1 cellular context compared by ENCODE assay signal in genomic region chr18:44826418-44827259, GRCh38.
TF ChIP-seq lines count a peak whose summit lies in the region.

No MANE protein-coding gene starts in this region.

TF ChIP-seq in SK-N-SH, 30 proteins besides CTCF, POLR2A, EP300 and RAD21 (continued from another document):
- TF ChIP-seq ZBTB33 (IDR thresholded peaks at IDR 0.05; ENCODE audit: borderline replicate concordance, low read depth) = no peak
- no peak for TF ChIP-seq MEF2A (IDR thresholded peaks at IDR 0.05; ENCODE audit: borderline replicate concordance, low read depth)
- TF ChIP-seq EZH2phosphoT487 (IDR thresholded peaks at IDR 0.05; ENCODE audit: borderline replicate concordance, low read depth) = no peak
- 0 out of 2 replicates have a peak, but pooled peaks have one; percentile 5 for TF ChIP-seq GABPA (IDR thresholded peaks at IDR 0.05; ENCODE audit: low read depth)
- no peak for TF ChIP-seq USF1 (IDR thresholded peaks at IDR 0.05; ENCODE audit: borderline replicate concordance, low read depth)
- TF ChIP-seq NFIC (IDR thresholded peaks at IDR 0.05; ENCODE audit: borderline replicate concordance) = peak; percentile 89
- TF ChIP-seq POLR2AphosphoS5 (IDR thresholded peaks at IDR 0.05; ENCODE audit: low read depth, low read length) = peak; percentile 18; the same call in 1 of the 2 replicates
- TF ChIP-seq JUND (IDR thresholded peaks at IDR 0.05) = peak; percentile 49; the same call in 1 of the 2 replicates
- no peak for TF ChIP-seq IRF3 (IDR thresholded peaks at IDR 0.05; ENCODE audit: low read depth, low read length)
TF ChIP-seq in SK-N-SH: peak in this region for 10.
